ENCODE assay signal across 1 cellular context in genomic region chr5:106601605-106602004, GRCh38.
TF ChIP-seq lines count a peak whose summit lies in the region.

No MANE protein-coding gene starts in this region.

TF ChIP-seq in GM23338, 12 proteins besides CTCF, POLR2A, EP300 and RAD21 (continued from another document):
- TF ChIP-seq REST (IDR thresholded peaks at IDR 0.05; ENCODE audit: unreplicated experiment) (no peak), EZH2phosphoT487 (IDR thresholded peaks at IDR 0.05; ENCODE audit: unreplicated experiment) (no peak), CREB1 (CRISPR knock-in tag; IDR thresholded peaks at IDR 0.05; ENCODE audit: low read depth) (no peak), ZNF331 (CRISPR knock-in tag; IDR thresholded peaks at IDR 0.05; ENCODE audit: low read depth) (no peak), ZNF114 (CRISPR knock-in tag; IDR thresholded peaks at IDR 0.05) (no peak), ZNF462 (CRISPR knock-in tag; IDR thresholded peaks at IDR 0.05) (no peak), NANOG (IDR thresholded peaks at IDR 0.05; ENCODE audit: borderline replicate concordance) (no peak), EZH2 (IDR thresholded peaks at IDR 0.05; ENCODE audit: low read depth, unreplicated experiment) (no peak), JUNB (IDR thresholded peaks at IDR 0.05; ENCODE audit: unreplicated experiment) (no peak), POLR2AphosphoS5 (IDR thresholded peaks at IDR 0.05; ENCODE audit: low read depth) (no peak)
TF ChIP-seq in GM23338: peak in this region for 0.
